8 cellular contexts compared by ENCODE assay signal in genomic region chr4:76690906-76691275, GRCh38.
DNase-seq lines count a peak whose midpoint lies in the region; ATAC-seq, FAIRE-seq and TF ChIP-seq lines count a peak whose summit lies in the region.
"Had no signal": no experiment of that assay in that cellular context is flagged by ENCODE, and none has a peak within 500 bp of the region (broad histone marks: within the 10 kb centered on the region; RNA-seq: fewer than 3 reads in every experiment).

No MANE protein-coding gene starts in this region.

- peak overlapping the region; percentile 88 for H3K4me3 Mint-ChIP-seq in GM23338

- peak overlapping the region; percentile 90 for H3K9ac ChIP-seq in PC-3 (ENCODE audit: low read length)

- H3K4me1 ChIP-seq in GM23338 (ENCODE audit: insufficient read depth) (peaks cover 44% of the 10 kb centered on the region), PC-3 (ENCODE audit: insufficient read depth, low read length) (peaks cover 50% of the 10 kb centered on the region), small intestine (ENCODE audit: control insufficient read depth in 2 of 2, insufficient read depth in 1 of 2, low read depth in 1 of 2, low read length in 1 of 2) (no peaks in the 10 kb centered on the region)

- no peaks in the 10 kb centered on the region for H3K9me3 Mint-ChIP-seq in GM23338

- TF ChIP-seq CTCF in GM23338 (conservative IDR thresholded peaks at IDR 0.05; ENCODE audit: low read depth in 2 of 2) (no peak), PC-3 (conservative IDR thresholded peaks at IDR 0.05; ENCODE audit: low read depth, low read length) (no peak)

- H2AFZ ChIP-seq in GM23338 (no peak overlapping the region), PC-3 (ENCODE audit: low read length) (no peak overlapping the region)

- H3K36me3 Mint-ChIP-seq in GM23338 (ENCODE audit: low read depth) = no peaks in the 10 kb centered on the region; the same call in 2 of the 3 replicates

- no peak for TF ChIP-seq POLR2A in GM12892 (IDR thresholded peaks at IDR 0.05; ENCODE audit: low read depth, low read length)

- H3K9me2 ChIP-seq in GM23338 (ENCODE audit: insufficient read depth) (no peaks in the 10 kb centered on the region), PC-3 (replicated peaks; ENCODE audit: low read length) (no peaks in the 10 kb centered on the region)

- H3K27me3 Mint-ChIP-seq in GM23338 (ENCODE audit: insufficient read depth, low read depth, poor library complexity) = peaks cover 5% of the 10 kb centered on the region

- H3K27ac ChIP-seq in GM23338 (ENCODE audit: low read depth) (no peak overlapping the region), PC-3 (ENCODE audit: low read length) (peak overlapping the region; percentile 71), small intestine (ENCODE audit: low read depth in 1 of 2, low read length in 1 of 2) (peak overlapping the region; percentile 44 to 82)

- intact Hi-C loops in PC-3 (cut with micrococcal nuclease) = loop anchor here (1.0 to 5.0 kb wide), 4 partner anchors 12 to 104 kb away; no protein-coding TSS in a partner anchor

- DNase-seq in GM23338 (ENCODE audit: low spot score) = no peak
- DNase-seq in PC-3 = peak; percentile 47
- peak; percentile 60 for DNase-seq in fibroblast of peridontal ligament (ENCODE audit: extremely low read depth)
- peak; percentile 57 for DNase-seq in small intestine
- no peak for DNase-seq in SKM-1 treated with dmso at 0.1 percent for 144 hours (lab: John Stamatoyannopoulos, UW; ENCODE audit: unreplicated experiment)
- DNase-seq in GM12892 (ENCODE audit: insufficient read length) = no peak
- DNase-seq in GM19238 (ENCODE audit: insufficient read length, low spot score) = no peak
- DNase-seq: KBM-7 had no signal

- no peaks in the 10 kb centered on the region for H3K9me3 ChIP-seq in PC-3 (ENCODE audit: low read length)
- H3K9me3 ChIP-seq in small intestine (ENCODE audit: control insufficient read depth, low read depth) = no peaks in the 10 kb centered on the region

- H3K4me2 ChIP-seq in GM23338 = peak overlapping the region; percentile 81
- H3K4me2 ChIP-seq in PC-3 (ENCODE audit: low read length) = peak overlapping the region; percentile 84

- H4K20me1 ChIP-seq in GM23338 (replicated peaks; ENCODE audit: insufficient read depth) (peaks cover 24% of the 10 kb centered on the region), PC-3 (ENCODE audit: low read length) (no peaks in the 10 kb centered on the region)

- H3K27ac Mint-ChIP-seq in GM23338 = no peak overlapping the region

- H3F3A ChIP-seq in GM23338 (replicated peaks; ENCODE audit: low read depth) = no peaks in the 10 kb centered on the region
- no peaks in the 10 kb centered on the region for H3F3A ChIP-seq in PC-3 (ENCODE audit: low read length, unreplicated experiment)

- ATAC-seq in GM23338 = no peak
- ATAC-seq in PC-3 = peak; percentile 16

- H3K36me3 ChIP-seq in GM23338 (ENCODE audit: insufficient read depth) (no peaks in the 10 kb centered on the region), PC-3 (ENCODE audit: low read depth, low read length) (no peaks in the 10 kb centered on the region), small intestine (ENCODE audit: control insufficient read depth in 2 of 2, insufficient read depth in 2 of 2, low read length in 2 of 2) (no peaks in the 10 kb centered on the region)

- CTCF ChIA-PET in PC-3 (lab: Charles Lee) = no interaction called here

- H3K79me2 ChIP-seq in GM23338 (replicated peaks; ENCODE audit: insufficient read depth) (peaks cover 63% of the 10 kb centered on the region), PC-3 (ENCODE audit: low read length) (peaks cover 71% of the 10 kb centered on the region)

- FAIRE-seq in small intestine (lab: Jason Lieb, UNC) = no peak
- no peak for FAIRE-seq in GM12892 (lab: Jason Lieb, UNC)

- 0 to 38% (median 18%) methylated on average over 1 of the region's 1 CpG for WGBS in small intestine, 3 donors

- POLR2A ChIA-PET in PC-3 (lab: Charles Lee; ENCODE audit: unreplicated experiment) = no interaction called here

- BruUV-seq in PC-3 (replicated peaks; lab: Mats Ljungman, UMichigan) = TSS peak; percentile 44

- H3K27me3 ChIP-seq in GM23338 (ENCODE audit: insufficient read depth) = peaks cover 15% of the 10 kb centered on the region
- H3K27me3 ChIP-seq in PC-3 (ENCODE audit: low read length) = no peaks in the 10 kb centered on the region
- no peaks in the 10 kb centered on the region for H3K27me3 ChIP-seq in small intestine (ENCODE audit: control insufficient read depth in 2 of 2, insufficient read depth in 2 of 2, low read length in 2 of 2)

- H3K4me1 Mint-ChIP-seq in GM23338 = peaks cover 59% of the 10 kb centered on the region

- H3K4me3 ChIP-seq in GM23338 = peak overlapping the region; percentile 68
- H3K4me3 ChIP-seq in PC-3 (ENCODE audit: low read length) = peak overlapping the region; percentile 85
- H3K4me3 ChIP-seq in small intestine (ENCODE audit: low read depth in 1 of 2, low read length in 2 of 2) = no peak overlapping the region

TF ChIP-seq in GM23338, 12 proteins besides CTCF, POLR2A, EP300 and RAD21:
- no peak for TF ChIP-seq ZNF462 (CRISPR knock-in tag; IDR thresholded peaks at IDR 0.05)

Comparison
In these comparisons a context has a peak if more than half of its experiments do, and no peak if none do; other contexts are left out.
1. DNase-seq: peak in PC-3 (single experiment), fibroblast of peridontal ligament (single experiment) and small intestine (single experiment); none in GM23338 (single experiment), SKM-1 treated with dmso at 0.1 percent for 144 hours (single experiment), GM12892 (single experiment) and GM19238 (single experiment).
2. H3K4me3 ChIP-seq: peak in GM23338 (single experiment) and PC-3 (single experiment); none in small intestine (0 of 2).